Comparison of ENCODE assay signal across 1 cellular context in genomic region chr15:89790661-89791060, GRCh38.
A peak's percentile ranks its signal among the peaks of the same experiment; 100 is the strongest.
TF ChIP-seq lines count a peak whose summit lies in the region.

No MANE protein-coding gene starts in this region.

TF ChIP-seq in K562, 482 proteins besides CTCF, POLR2A, EP300 and RAD21:
- TF ChIP-seq KHSRP (IDR thresholded peaks at IDR 0.05) (no peak), PRDM10 (IDR thresholded peaks at IDR 0.05; ENCODE audit: partially characterized antibody) (peak; percentile 49), SIRT6 (IDR thresholded peaks at IDR 0.05; ENCODE audit: low read depth, low read length) (no peak), PTRF (tag; IDR thresholded peaks at IDR 0.05) (no peak), ATF1 (CRISPR knock-in tag; IDR thresholded peaks at IDR 0.05) (no peak), ATF1 (tag; IDR thresholded peaks at IDR 0.05) (no peak), ZNF143 (CRISPR knock-in tag; IDR thresholded peaks at IDR 0.05) (no peak), ZNF274 (IDR thresholded peaks at IDR 0.05; ENCODE audit: borderline replicate concordance, low read depth, low read length) (no peak), CBX8 (IDR thresholded peaks at IDR 0.05; ENCODE audit: borderline replicate concordance, extremely low read depth, low read depth, low read length, poor library complexity, severe bottlenecking) (no peak)
- TF ChIP-seq, protein P1, sequence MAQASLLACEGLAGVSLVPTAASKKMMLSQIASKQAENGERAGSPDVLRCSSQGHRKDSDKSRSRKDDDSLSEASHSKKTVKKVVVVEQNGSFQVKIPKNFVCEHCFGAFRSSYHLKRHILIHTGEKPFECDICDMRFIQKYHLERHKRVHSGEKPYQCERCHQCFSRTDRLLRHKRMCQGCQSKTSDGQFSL (CRISPR knock-in tag; IDR thresholded peaks at IDR 0.05), result peak; percentile 31; the same call in 1 of the 2 replicates
- TF ChIP-seq, protein P1 (tag; IDR thresholded peaks at IDR 0.05), result no peak
